In the genomic region with DNA sequence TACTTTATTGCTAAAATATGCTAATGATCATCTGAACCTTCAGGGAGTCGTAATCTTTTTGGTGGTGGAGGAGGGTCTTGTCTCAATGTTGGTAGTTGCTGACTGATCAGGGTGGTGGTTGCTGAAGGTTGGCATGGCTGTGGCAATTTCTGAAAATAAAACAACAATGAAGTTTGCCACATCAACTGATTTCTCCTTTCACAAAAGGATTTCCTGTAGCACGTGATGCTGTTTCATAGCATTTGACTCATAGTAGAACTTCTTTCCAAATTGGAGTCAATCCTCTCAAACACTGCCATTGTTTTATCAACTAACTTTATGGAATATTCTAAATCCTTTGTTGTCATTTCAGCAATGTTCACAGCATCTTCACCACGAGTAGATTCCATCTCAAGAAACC, we compare ENCODE assay signal across 18 cellular contexts. TPM values are rescaled to one million over a fixed set of nuclear protein-coding genes. Genes with fewer than 3 reads are reported as not detected.
"Had no signal": no experiment of that assay in that cellular context is flagged by ENCODE, and none has a peak within 500 bp of the region (broad histone marks: within the 10 kb centered on the region; RNA-seq: fewer than 3 reads in every experiment).

No MANE protein-coding gene starts in this region.

- H3K4me2 ChIP-seq: neural progenitor cell had no signal

- H3K4me1 ChIP-seq: stomach had no signal

- H3K9me3 ChIP-seq: gastroesophageal sphincter, stomach had no signal

- H3K36me3 ChIP-seq: gastroesophageal sphincter, heart right ventricle, neural progenitor cell, stomach had no signal

- H3K9ac ChIP-seq: neural progenitor cell had no signal

- H3K27ac ChIP-seq: epithelial cell of prostate, gastroesophageal sphincter, heart right ventricle, neural progenitor cell, stomach had no signal

- FAIRE-seq: bronchial epithelial cell, small intestine, TTC549 had no signal

- H2AFZ ChIP-seq: neural progenitor cell had no signal

- DNase-seq: activated CD4-positive, alpha-beta T cell treated with anti-CD3 and anti-CD28 coated beads for 36 hours; activated CD4-positive, alpha-beta T cell treated with anti-CD3 and anti-CD28 coated beads, Interleukin-2, amount 50 U/mL, for 48 hours; effector memory CD8-positive, alpha-beta T cell; heart right ventricle; left ventricle myocardium superior; naive thymus-derived CD4-positive, alpha-beta T cell; right cardiac atrium; small intestine; stimulated activated CD4-positive, alpha-beta T cell treated with anti-CD3 and anti-CD28 coated beads, Interleukin-15, amount 100 ng/mL, for 24 hours; stimulated activated CD4-positive, alpha-beta T cell treated with anti-CD3 and anti-CD28 coated beads, Interleukin-4, amount 100 ng/mL, for 1 hour; stomach; SW 1271; trophoblast cell had no signal

- H3K4me3 ChIP-seq: gastroesophageal sphincter, heart right ventricle, neural progenitor cell, stomach had no signal

- H3K27me3 ChIP-seq: gastroesophageal sphincter, heart right ventricle, neural progenitor cell, stomach had no signal

RNA-seq across cellular contexts. Expression of a gene that starts 19.3 kb away (rescaled TPM):
- polyA plus RNA-seq: naive thymus-derived CD4-positive, alpha-beta T cell had no signal
